Comparison of ENCODE assay signal across 1 cellular context in genomic region chr9:18006591-18006990, GRCh38.
TF ChIP-seq lines count a peak whose summit lies in the region.

No MANE protein-coding gene starts in this region.

TF ChIP-seq in HepG2, 621 proteins besides CTCF, POLR2A, EP300 and RAD21:
- TF ChIP-seq CREB1 (IDR thresholded peaks at IDR 0.05) (peak; percentile 62), CREB1 (CRISPR knock-in tag; IDR thresholded peaks at IDR 0.05) (no peak), ATF7 (IDR thresholded peaks at IDR 0.05) (peak; percentile 78), ATF7 (CRISPR knock-in tag; IDR thresholded peaks at IDR 0.05) (no peak), REPIN1 (CRISPR knock-in tag; IDR thresholded peaks at IDR 0.05; ENCODE audit: borderline replicate concordance, low read depth) (no peak), JUNB (CRISPR knock-in tag; IDR thresholded peaks at IDR 0.05; ENCODE audit: borderline replicate concordance) (no peak), UBTF (CRISPR knock-in tag; IDR thresholded peaks at IDR 0.05) (no peak)
